8 cellular contexts compared by ENCODE assay signal in genomic region chr6:44072452-44072958, GRCh38. TPM values are rescaled to one million over a fixed set of nuclear protein-coding genes. Genes with fewer than 3 reads are reported as not detected.
A peak's percentile ranks its signal among the peaks of the same experiment; 100 is the strongest.
DNase-seq lines count a peak whose midpoint lies in the region; ATAC-seq, FAIRE-seq and TF ChIP-seq lines count a peak whose summit lies in the region.

No MANE protein-coding gene starts in this region.

- H3K4me3 ChIP-seq in sigmoid colon = peak overlapping the region in 3 of 4 donors; percentile 46 to 55 (median 52)

- H3K4me1 ChIP-seq in sigmoid colon = peaks cover 0 to 45% (median 35%) of the 10 kb centered on the region in 4 donors

- H3K27me3 ChIP-seq in sigmoid colon = peaks cover 0 to 7% (median 0%) of the 10 kb centered on the region in 3 donors

- WGBS in sigmoid colon, 2 donors = 65 to 82% methylated on average over 4 of the region's 4 CpGs

- no peak for FAIRE-seq in H54 (lab: Jason Lieb, UNC)
- no peak for FAIRE-seq in GM12892 (lab: Jason Lieb, UNC)
- FAIRE-seq in HTR-8/SVneo (lab: Jason Lieb, UNC) = no peak

- peak overlapping the region; percentile 70 for H3K27ac ChIP-seq in KOPT-K1 (ENCODE audit: low read depth, low read length, poor library complexity, severe bottlenecking)
- H3K27ac ChIP-seq in epithelial cell of prostate = peak overlapping the region; percentile 91
- H3K27ac ChIP-seq in sigmoid colon = peak overlapping the region; percentile 71 to 83 (median 81)

- intact Hi-C loops in sigmoid colon (cut with DNase I) = no loop called here

- H3K9me3 ChIP-seq in KOPT-K1 (ENCODE audit: insufficient read depth, low read length, poor library complexity, severe bottlenecking) (no peaks in the 10 kb centered on the region), sigmoid colon (no peaks in the 10 kb centered on the region)

- ATAC-seq in GM18867 (IDR thresholded peaks at IDR 0.05; ENCODE audit: unreplicated experiment) = peak; percentile 0

- DNase-seq in epithelial cell of prostate (ENCODE audit: low read depth, low spot score) (no peak), sigmoid colon (no peak), superior temporal gyrus (ENCODE audit: extremely low spot score) (no peak), H54 (ENCODE audit: insufficient read length, low spot score) (no peak), GM12892 (ENCODE audit: insufficient read length) (no peak), HTR-8/SVneo (ENCODE audit: insufficient read length, low spot score) (no peak)

- TF ChIP-seq CTCF in sigmoid colon (IDR thresholded peaks at IDR 0.05) = no peak

- TF ChIP-seq EP300 in sigmoid colon (IDR thresholded peaks at IDR 0.05) = no peak

- TF ChIP-seq POLR2A in sigmoid colon (IDR thresholded peaks at IDR 0.05) = no peak
- TF ChIP-seq POLR2A in H54 (IDR thresholded peaks at IDR 0.05; ENCODE audit: low read depth, low read length) = no peak
- no peak for TF ChIP-seq POLR2A in GM12892 (IDR thresholded peaks at IDR 0.05; ENCODE audit: low read depth, low read length)

- H3K36me3 ChIP-seq in KOPT-K1 (ENCODE audit: insufficient read depth, low read length) (no peaks in the 10 kb centered on the region), sigmoid colon (no peaks in the 10 kb centered on the region)

RNA-seq across cellular contexts. Expression of gene MRPL14, which starts 54.7 kb away (rescaled TPM):
- total RNA-seq in sigmoid colon = 10 to 100 TPM; 32.4 to 55.8 (median 45.3) TPM
- polyA plus RNA-seq in sigmoid colon = 100 to 1,000 TPM in 2 of 3 donors, 10 to 100 TPM in 1; 85.6 to 150 (median 109) TPM
- 87.0 TPM for polyA plus RNA-seq in GM12892 (2012; ENCODE audit: missing spikeins)

RNA-seq across cellular contexts. Expression of gene TMEM63B, which starts 54.8 kb away (rescaled TPM):
- 10 to 100 TPM; 10.0 to 21.3 (median 16.3) TPM for total RNA-seq in sigmoid colon
- polyA plus RNA-seq in sigmoid colon = 10 to 100 TPM in 2 of 3 donors, 1 to 10 TPM in 1; 9.0 to 48.5 (median 14.6) TPM
- polyA plus RNA-seq in GM12892 (2012; ENCODE audit: missing spikeins) = 8.7 TPM
